18 cellular contexts compared by ENCODE assay signal in genomic region chr6:154624038-154624599, GRCh38.
DNase-seq lines count a peak whose midpoint lies in the region; ATAC-seq, FAIRE-seq and TF ChIP-seq lines count a peak whose summit lies in the region.
"Had no signal": no experiment of that assay in that cellular context is flagged by ENCODE, and none has a peak within 500 bp of the region (broad histone marks: within the 10 kb centered on the region; RNA-seq: fewer than 3 reads in every experiment).

No MANE protein-coding gene starts in this region.

- H3K4me1 Mint-ChIP-seq in activated T-helper 17 cell treated with anti-CD3 and anti-CD28 coated beads, Interleukin-2, amount 50 U/mL, for 72 hours, result peaks cover 5% of the 10 kb centered on the region
- no peaks in the 10 kb centered on the region for H3K4me1 Mint-ChIP-seq in CD14-positive monocyte

- H4K20me1 ChIP-seq in HepG2 (ENCODE audit: insufficient read depth, low read length), result no peaks in the 10 kb centered on the region

- WGBS in HepG2 (ENCODE audit: low lambda C conversion rate), result 24% methylated on average over 6 of the region's 6 CpGs

- H2AFZ ChIP-seq in HepG2 (ENCODE audit: low read length), result no peak overlapping the region

- TF ChIP-seq RAD21 in HepG2 (CRISPR knock-in tag; IDR thresholded peaks at IDR 0.05), result no peak

- H3K27ac Mint-ChIP-seq in activated T-helper 17 cell treated with anti-CD3 and anti-CD28 coated beads, Interleukin-2, amount 50 U/mL, for 72 hours, result peak overlapping the region; percentile 57
- no peak overlapping the region for H3K27ac Mint-ChIP-seq in CD14-positive monocyte
- H3K27ac Mint-ChIP-seq: CD8-positive, alpha-beta T cell had no signal

- no peaks in the 10 kb centered on the region for H3K36me3 ChIP-seq in left ventricle myocardium inferior
- no peaks in the 10 kb centered on the region for H3K36me3 ChIP-seq in HepG2 (replicated peaks in 1 of 2; ENCODE audit: control insufficient read depth in 1 of 2, insufficient read depth in 2 of 2, low read length in 2 of 2)
- H3K36me3 ChIP-seq: BE2C had no signal

- no peak for DNase-seq in Right ventricle myocardium superior
- DNase-seq in left ventricle myocardium inferior, result no peak
- no peak for DNase-seq in HepG2 (ENCODE audit: low spot score)
- no peak for DNase-seq in DMS53 treated with DMSO at 0.1 percent for 48 hours (lab: John Stamatoyannopoulos, UW; ENCODE audit: unreplicated experiment)
- no peak for DNase-seq in CD14-positive monocyte (ENCODE audit: low spot score)
- DNase-seq in activated naive CD4-positive, alpha-beta T cell (lab: John Stamatoyannopoulos, UW), result no peak
- DNase-seq: BE2C; CD8-positive, alpha-beta T cell; COR-L47; DMS153; DND-41; GF-D8; GOT3; H9 had no signal

- H3K4me1 ChIP-seq in left ventricle myocardium inferior, result no peaks in the 10 kb centered on the region
- H3K4me1 ChIP-seq in HepG2 (ENCODE audit: insufficient read depth, low read length), result no peaks in the 10 kb centered on the region
- H3K4me1 ChIP-seq: BE2C had no signal

- TF ChIP-seq EP300 in HepG2 (IDR thresholded peaks at IDR 0.05; ENCODE audit: low read depth in 2 of 2, low read length in 2 of 2), result no peak
- TF ChIP-seq EP300 in HepG2 (CRISPR knock-in tag; IDR thresholded peaks at IDR 0.05; ENCODE audit: borderline replicate concordance), result no peak

- H3K79me2 ChIP-seq in HepG2 (ENCODE audit: insufficient read depth, low read length), result no peaks in the 10 kb centered on the region

- no peak overlapping the region for H3K4me2 ChIP-seq in HepG2 (ENCODE audit: low read depth, low read length)

- no peak overlapping the region for H3K27ac ChIP-seq in left ventricle myocardium inferior (replicated peaks)
- no peak overlapping the region for H3K27ac ChIP-seq in HepG2 (ENCODE audit: extremely low read length, insufficient read depth, low read length)
- H3K27ac ChIP-seq: C4-2B had no signal

- H3K27me3 ChIP-seq in left ventricle myocardium inferior (ENCODE audit: low read depth), result no peaks in the 10 kb centered on the region
- H3K27me3 ChIP-seq in HepG2 (ENCODE audit: control insufficient read depth in 1 of 2, insufficient read depth in 2 of 2, low read length in 2 of 2), result no peaks in the 10 kb centered on the region
- H3K27me3 ChIP-seq: BE2C had no signal

- no peak overlapping the region for H3K9ac ChIP-seq in HepG2 (ENCODE audit: insufficient read depth, low read depth, low read length)

- H3K4me3 ChIP-seq in left ventricle myocardium inferior (no peak overlapping the region), HepG2 (replicated peaks in 1 of 3; ENCODE audit: insufficient read depth in 1 of 3, low read depth in 2 of 3, low read length in 3 of 3) (no peak overlapping the region)

- peaks cover 3% of the 10 kb centered on the region for H3K9me3 Mint-ChIP-seq in activated T-helper 17 cell treated with anti-CD3 and anti-CD28 coated beads, Interleukin-2, amount 50 U/mL, for 72 hours
- H3K9me3 Mint-ChIP-seq in CD14-positive monocyte, result peaks cover 0 to 4% (median 3%) of the 10 kb centered on the region in 7 donors
- H3K9me3 Mint-ChIP-seq: H9 had no signal

- intact Hi-C loops in Right ventricle myocardium superior (cut with DNase I) (no loop called here), left ventricle myocardium inferior (cut with micrococcal nuclease) (no loop called here), HepG2 (cut with micrococcal nuclease; ENCODE audit: unreplicated experiment) (no loop called here), CD14-positive monocyte (cut with micrococcal nuclease) (no loop called here)

- in situ Hi-C loops in HepG2 (cut with HindIII; ENCODE audit: extremely low pct_ligation_motif_present, low pct_unique_long_range_greater_than_20kb), result no loop called here

- peaks cover 2% of the 10 kb centered on the region for H3K27me3 Mint-ChIP-seq in activated T-helper 17 cell treated with anti-CD3 and anti-CD28 coated beads, Interleukin-2, amount 50 U/mL, for 72 hours
- H3K27me3 Mint-ChIP-seq in CD14-positive monocyte (ENCODE audit: low read depth in 3 of 3), result no peaks in the 10 kb centered on the region

- ATAC-seq in Right ventricle myocardium superior (ENCODE audit: poor library complexity), result peak; percentile 58
- ATAC-seq in activated T-helper 17 cell treated with anti-CD3 and anti-CD28 coated beads, Interleukin-2, amount 50 U/mL, for 72 hours (replicated peaks), result no peak
- no peak for ATAC-seq in HepG2
- ATAC-seq: CD8-positive, alpha-beta T cell had no signal

- TF ChIP-seq CTCF in left ventricle myocardium inferior (IDR thresholded peaks at IDR 0.05; ENCODE audit: borderline replicate concordance) (no peak), HepG2 (CRISPR knock-in tag; IDR thresholded peaks at IDR 0.05) (no peak), CD14-positive monocyte (IDR thresholded peaks at IDR 0.05) (no peak)

- no peaks in the 10 kb centered on the region for H3K9me3 ChIP-seq in left ventricle myocardium inferior (replicated peaks)
- no peaks in the 10 kb centered on the region for H3K9me3 ChIP-seq in HepG2 (ENCODE audit: low read length)
- H3K9me3 ChIP-seq: BE2C had no signal

- FAIRE-seq in HepG2 (lab: Jason Lieb, UNC), result no peak
- FAIRE-seq: D721Med, GM19239 had no signal

- POLR2A ChIA-PET in HepG2 (lab: Yijun Ruan, JAX), result no interaction called here

- no peaks in the 10 kb centered on the region for H3K36me3 Mint-ChIP-seq in activated T-helper 17 cell treated with anti-CD3 and anti-CD28 coated beads, Interleukin-2, amount 50 U/mL, for 72 hours (ENCODE audit: low read depth)
- no peaks in the 10 kb centered on the region for H3K36me3 Mint-ChIP-seq in CD14-positive monocyte
- H3K36me3 Mint-ChIP-seq: CD8-positive, alpha-beta T cell had no signal

- BruUV-seq in HepG2 (replicated peaks; lab: Mats Ljungman, UMichigan), result no TSS peak

- no peak for TF ChIP-seq POLR2A in HepG2 (IDR thresholded peaks at IDR 0.05; ENCODE audit: insufficient read depth in 1 of 2, low read depth in 2 of 2, low read length in 2 of 2)

- peak overlapping the region; percentile 40 for H3K4me3 Mint-ChIP-seq in activated T-helper 17 cell treated with anti-CD3 and anti-CD28 coated beads, Interleukin-2, amount 50 U/mL, for 72 hours
- no peak overlapping the region for H3K4me3 Mint-ChIP-seq in CD14-positive monocyte
- H3K4me3 Mint-ChIP-seq: CD8-positive, alpha-beta T cell; H9 had no signal

- CTCF ChIA-PET in HepG2 (lab: Yijun Ruan, JAX; ENCODE audit: low intra/inter-chr PET ratio, low total read pairs), result no interaction called here

TF ChIP-seq in HepG2, 621 proteins besides CTCF, POLR2A, EP300 and RAD21:
- TF ChIP-seq NFYC (CRISPR knock-in tag; IDR thresholded peaks at IDR 0.05) (no peak), ZNF124 (CRISPR knock-in tag; IDR thresholded peaks at IDR 0.05) (no peak), ZBTB21 (CRISPR knock-in tag; IDR thresholded peaks at IDR 0.05) (no peak), THYN1 (CRISPR knock-in tag; IDR thresholded peaks at IDR 0.05; ENCODE audit: borderline replicate concordance, low read depth) (no peak), MAFK (conservative IDR thresholded peaks at IDR 0.05 in 1 of 2, IDR thresholded peaks at IDR 0.05 in 1 of 2; ENCODE audit: low read length in 2 of 2) (peak; percentile 64 to 79), MAFF (IDR thresholded peaks at IDR 0.05; ENCODE audit: low read depth, low read length) (peak; percentile 48; the same call in 1 of the 2 replicates)
